In the genomic region with DNA sequence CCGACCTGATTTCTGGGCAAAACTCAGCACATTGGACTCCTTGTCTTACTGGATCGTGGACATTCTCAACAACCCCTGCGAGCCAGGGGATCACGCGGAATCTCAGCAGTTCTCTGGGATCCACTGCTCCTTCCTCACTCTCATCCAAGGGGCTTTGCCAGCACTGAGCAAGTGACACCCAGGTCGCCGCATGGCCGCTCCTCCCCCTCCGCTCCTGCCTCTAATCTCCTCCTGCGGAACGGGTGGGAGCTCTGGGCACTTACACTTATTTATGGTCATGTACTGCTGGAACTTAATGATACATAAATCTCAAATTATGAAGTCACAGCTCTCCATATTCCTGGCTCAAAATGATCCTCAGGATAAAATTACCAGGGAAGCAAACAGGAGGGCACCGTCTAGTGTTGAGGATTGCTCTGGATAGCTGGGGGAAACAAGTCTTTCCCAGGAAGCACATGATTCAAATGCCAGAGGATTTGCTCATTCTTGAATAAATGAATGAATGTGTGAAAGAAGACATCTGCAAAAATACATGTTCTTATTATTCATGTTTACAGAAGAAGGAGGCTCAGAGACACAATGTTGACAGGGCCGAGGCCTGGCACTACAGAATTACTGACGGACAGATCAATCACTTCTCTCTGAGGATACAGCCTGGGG, we compare ENCODE assay signal across 25 cellular contexts.
"Had no signal": no experiment of that assay in that cellular context is flagged by ENCODE, and none has a peak within 500 bp of the region (broad histone marks: within the 10 kb centered on the region; RNA-seq: fewer than 3 reads in every experiment).

No MANE protein-coding gene starts in this region.

- DNase-seq: activated B cell treated with CpG ODN at 0.5 μM for 24 hours; activated CD4-positive, alpha-beta memory T cell treated with anti-CD3 and anti-CD28 coated beads for 36 hours; activated CD4-positive, alpha-beta T cell treated with anti-CD3 and anti-CD28 coated beads for 4 hours; activated naive CD4-positive, alpha-beta T cell treated with Interleukin-2 at 50 U/mL for 16 hours; activated naive CD8-positive, alpha-beta T cell treated with anti-CD3 and anti-CD28 coated beads for 36 hours; activated T-cell treated with anti-CD3 and anti-CD28 coated beads, Interleukin-2, amount 50 U/mL, for 48 hours; effector CD4-positive, alpha-beta T cell; foreskin keratinocyte; immature natural killer cell; left ventricle myocardium inferior; natural killer cell; pancreas; psoas muscle; small intestine; stimulated activated CD4-positive, alpha-beta T cell treated with anti-CD3 and anti-CD28 coated beads, Interleukin-2, amount 100 ng/mL, for 48 hours; stimulated activated naive CD4-positive, alpha-beta T cell; T-helper 9 cell had no signal

- H3K4me3 ChIP-seq: left ventricle myocardium inferior, pancreas, psoas muscle, right atrium auricular region, thoracic aorta, vagina had no signal

- FAIRE-seq: bronchial epithelial cell, endometrium, pancreas, small intestine had no signal

- H3K27me3 ChIP-seq: foreskin keratinocyte, neutrophil, right atrium auricular region, vagina had no signal

- H3K9me3 ChIP-seq: neutrophil, pancreas, psoas muscle, thoracic aorta, vagina had no signal

- H3K4me3 Mint-ChIP-seq: activated B cell treated with CpG ODN at 0.5 μM for 24 hours; activated CD4-positive, alpha-beta memory T cell treated with anti-CD3 and anti-CD28 coated beads for 36 hours; activated naive CD8-positive, alpha-beta T cell treated with anti-CD3 and anti-CD28 coated beads for 36 hours; immature natural killer cell; mesothelial cell of epicardium; natural killer cell; type B pancreatic cell had no signal

- H3K27ac ChIP-seq: foreskin keratinocyte, left ventricle myocardium inferior, neutrophil, pancreas, psoas muscle, right atrium auricular region, thoracic aorta, vagina had no signal

- H3K4me1 ChIP-seq: left ventricle myocardium inferior, pancreas, psoas muscle, right atrium auricular region, vagina had no signal

- H3K9me3 Mint-ChIP-seq: activated B cell treated with CpG ODN at 0.5 μM for 24 hours; activated CD4-positive, alpha-beta memory T cell treated with anti-CD3 and anti-CD28 coated beads for 36 hours; activated naive CD8-positive, alpha-beta T cell treated with anti-CD3 and anti-CD28 coated beads for 36 hours; immature natural killer cell; natural killer cell; type B pancreatic cell had no signal

- H3K36me3 ChIP-seq: left ventricle myocardium inferior, neutrophil, pancreas, right atrium auricular region, thoracic aorta, vagina had no signal

- H3K4me1 Mint-ChIP-seq: activated naive CD8-positive, alpha-beta T cell treated with anti-CD3 and anti-CD28 coated beads for 36 hours; immature natural killer cell; natural killer cell had no signal

- H3K36me3 Mint-ChIP-seq: activated CD4-positive, alpha-beta memory T cell treated with anti-CD3 and anti-CD28 coated beads for 36 hours; activated naive CD8-positive, alpha-beta T cell treated with anti-CD3 and anti-CD28 coated beads for 36 hours; immature natural killer cell; mesothelial cell of epicardium; natural killer cell; type B pancreatic cell had no signal

- H3K27ac Mint-ChIP-seq: activated B cell treated with CpG ODN at 0.5 μM for 24 hours; activated CD4-positive, alpha-beta memory T cell treated with anti-CD3 and anti-CD28 coated beads for 36 hours; activated naive CD8-positive, alpha-beta T cell treated with anti-CD3 and anti-CD28 coated beads for 36 hours; immature natural killer cell; mesothelial cell of epicardium; natural killer cell; type B pancreatic cell had no signal
